In genomic region chr5:52829664-52830063, GRCh38 we compare ENCODE assay signal across 17 cellular contexts. TPM values are rescaled to one million over a fixed set of nuclear protein-coding genes. Genes with fewer than 3 reads are reported as not detected.
DNase-seq lines count a peak whose midpoint lies in the region; ATAC-seq and TF ChIP-seq lines count a peak whose summit lies in the region.
"Had no signal": no experiment of that assay in that cellular context is flagged by ENCODE, and none has a peak within 500 bp of the region (broad histone marks: within the 10 kb centered on the region; RNA-seq: fewer than 3 reads in every experiment).

No MANE protein-coding gene starts in this region.

- H3K27me3 ChIP-seq in esophagus muscularis mucosa (no peaks in the 10 kb centered on the region), sigmoid colon (no peaks in the 10 kb centered on the region), transverse colon (no peaks in the 10 kb centered on the region)

- H3K4me1 ChIP-seq in esophagus muscularis mucosa (peaks cover 0 to 58% (median 45%) of the 10 kb centered on the region in 4 donors), sigmoid colon (peaks cover 0 to 55% (median 40%) of the 10 kb centered on the region in 4 donors), transverse colon (peaks cover 0 to 20% (median 1%) of the 10 kb centered on the region in 4 donors)

- TF ChIP-seq CTCF in esophagus muscularis mucosa (IDR thresholded peaks at IDR 0.05) (no peak), sigmoid colon (IDR thresholded peaks at IDR 0.05) (no peak), transverse colon (IDR thresholded peaks at IDR 0.05) (no peak)

- no peak for ATAC-seq in GM19351 (IDR thresholded peaks at IDR 0.05; ENCODE audit: unreplicated experiment)
- ATAC-seq: HCT116 had no signal

- in situ Hi-C loops in transverse colon (cut with MboI; ENCODE audit: low pct_ligation_motif_present in 1 of 4, low pct_unique_long_range_greater_than_20kb in 1 of 4, low sequenced_read_pairs in 3 of 4) = no loop called here

- intact Hi-C loops in esophagus muscularis mucosa (cut with DNase I) (no loop called here), sigmoid colon (cut with DNase I) (no loop called here), transverse colon (cut with DNase I; ENCODE audit: low total_unique reads) (no loop called here)

- TF ChIP-seq POLR2A in esophagus muscularis mucosa (IDR thresholded peaks at IDR 0.05; ENCODE audit: low read depth) (no peak), sigmoid colon (IDR thresholded peaks at IDR 0.05) (no peak), transverse colon (IDR thresholded peaks at IDR 0.05) (no peak)

- no peaks in the 10 kb centered on the region for H3K9me3 ChIP-seq in esophagus muscularis mucosa
- H3K9me3 ChIP-seq in sigmoid colon = no peaks in the 10 kb centered on the region
- no peaks in the 10 kb centered on the region for H3K9me3 ChIP-seq in transverse colon

- H3K4me3 ChIP-seq in esophagus muscularis mucosa (no peak overlapping the region), sigmoid colon (no peak overlapping the region), transverse colon (no peak overlapping the region)
- H3K4me3 ChIP-seq: GM23248 had no signal

- peaks cover 0 to 5% (median 0%) of the 10 kb centered on the region in 4 donors for H3K36me3 ChIP-seq in esophagus muscularis mucosa
- H3K36me3 ChIP-seq in sigmoid colon = no peaks in the 10 kb centered on the region
- H3K36me3 ChIP-seq in transverse colon = no peaks in the 10 kb centered on the region

- TF ChIP-seq EP300 in esophagus muscularis mucosa (IDR thresholded peaks at IDR 0.05) (no peak), sigmoid colon (IDR thresholded peaks at IDR 0.05) (no peak), transverse colon (IDR thresholded peaks at IDR 0.05; ENCODE audit: low read depth) (no peak)

- H3K27ac ChIP-seq in esophagus muscularis mucosa (replicated peaks in 1 of 4) = peak overlapping the region in 3 of 4 donors; percentile 13 to 34 (median 32)
- peak overlapping the region; percentile 20 to 83 (median 44) for H3K27ac ChIP-seq in sigmoid colon
- H3K27ac ChIP-seq in transverse colon = peak overlapping the region in 3 of 4 donors; percentile 15 to 43 (median 33)
- H3K27ac ChIP-seq: GM23248 had no signal

- DNase-seq in esophagus muscularis mucosa (ENCODE audit: extremely low spot score) = no peak
- DNase-seq in sigmoid colon = no peak
- DNase-seq in transverse colon = no peak
- no peak for DNase-seq in RPMI8226
- DNase-seq in kidney glomerular epithelial cell (lab: John Stamatoyannopoulos, UW) = no peak
- DNase-seq: C1 segment of cervical spinal cord; Calu3; CD4-positive, alpha-beta memory T cell; COR-L47; DMS53; DMS79 treated with DMSO at 0.1 percent for 48 hours; GF-D8; GM23248; H9 had no signal

RNA-seq across cellular contexts. Expression of gene ITGA1, which starts 41.9 kb away (rescaled TPM):
- 100 to 1,000 TPM; 228 to 302 (median 235) TPM for total RNA-seq in esophagus muscularis mucosa
- 100 to 1,000 TPM; 162 to 511 (median 209) TPM for total RNA-seq in sigmoid colon
- polyA plus RNA-seq in sigmoid colon = 1 to 10 TPM; 1.8 to 8.0 (median 4.4) TPM
- total RNA-seq in transverse colon = 10 to 100 TPM; 42.6 to 83.2 (median 48.0) TPM
- total RNA-seq: G401 had no signal

RNA-seq across cellular contexts. Expression of gene PELO, which starts 41.9 kb away (rescaled TPM):
- 10 to 100 TPM; 43.1 to 77.7 (median 69.7) TPM for total RNA-seq in esophagus muscularis mucosa
- total RNA-seq in sigmoid colon = 10 to 100 TPM; 37.1 to 60.1 (median 44.7) TPM
- polyA plus RNA-seq in sigmoid colon = 1 to 10 TPM; 3.9 to 8.3 (median 7.8) TPM
- 10 to 100 TPM; 10.1 to 62.3 (median 16.8) TPM for total RNA-seq in transverse colon
